Comparison of ENCODE assay signal across 14 cellular contexts in the genomic region with DNA sequence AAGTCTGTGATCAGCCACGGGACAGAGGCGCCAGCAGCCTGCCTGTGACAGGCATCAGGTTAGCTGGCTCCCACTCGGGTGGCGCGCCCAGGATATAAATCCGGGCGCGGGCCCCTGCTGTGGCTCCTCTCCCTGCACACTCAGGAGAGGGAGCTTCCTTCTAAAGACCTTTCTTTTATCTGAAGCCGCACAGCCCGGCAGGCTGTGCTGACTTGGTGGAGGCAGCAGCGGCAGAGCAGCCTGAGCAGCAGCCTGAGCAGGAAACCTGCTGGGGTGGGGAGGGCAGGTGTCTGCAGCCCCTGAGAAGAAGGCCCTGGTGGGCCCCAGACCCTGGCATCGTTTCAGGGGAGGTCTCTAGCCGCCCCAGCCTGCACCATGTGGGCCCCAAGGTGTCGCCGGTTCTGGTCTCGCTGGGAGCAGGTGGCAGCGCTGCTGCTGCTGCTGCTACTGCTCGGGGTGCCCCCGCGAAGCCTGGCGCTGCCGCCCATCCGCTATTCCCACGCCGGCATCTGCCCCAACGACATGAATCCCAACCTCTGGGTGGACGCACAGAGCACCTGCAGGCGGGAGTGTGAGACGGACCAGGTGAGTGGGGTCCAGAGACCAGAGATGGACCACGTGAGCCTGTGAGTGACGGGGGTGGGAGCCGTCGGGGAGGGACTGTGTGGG. TPM values are rescaled to one million over a fixed set of nuclear protein-coding genes. Genes with fewer than 3 reads are reported as not detected.
DNase-seq lines count a peak whose midpoint lies in the region; ATAC-seq and TF ChIP-seq lines count a peak whose summit lies in the region.
"Had no signal": no experiment of that assay in that cellular context is flagged by ENCODE, and none has a peak within 500 bp of the region (broad histone marks: within the 10 kb centered on the region; RNA-seq: fewer than 3 reads in every experiment).

Gene WFIKKN2 (plus strand): TSS at position 24 of the 669 bp plus-strand sequence. CDS start 352 bp downstream, at position 376.

- no peak for TF ChIP-seq POLR2A in testis (IDR thresholded peaks at IDR 0.05)

- peak; percentile 58 for DNase-seq in NCI-H1694 treated with DMSO at 0.1 percent for 48 hours (lab: John Stamatoyannopoulos, UW)
- DNase-seq in NCI-H1694 (lab: John Stamatoyannopoulos, UW): no peak
- peak in 1 of 61 donors; percentile 30 for DNase-seq in caudate nucleus (lab: John Stamatoyannopoulos, UW)
- no peak for DNase-seq in testis
- no peak for DNase-seq in dermis blood vessel endothelial cell
- DNase-seq: activated CD4-positive, alpha-beta T cell treated with anti-CD3 and anti-CD28 coated beads, Interleukin-2, amount 10 ng/mL, durations not matched to agents 7 days and 5 days; NCI-H1930; SHP77 treated with DMSO at 0.1 percent for 48 hours had no signal

- H3K27ac ChIP-seq in caudate nucleus (ENCODE audit: low read depth, low read length) (peak within 1 kb of the TSS; percentile 40), mesodermal cell (ENCODE audit: low read depth, low read length, severe bottlenecking) (peak within 1 kb of the TSS; percentile 10), testis (peak within 1 kb of the TSS; percentile 59 to 87)

- H3K4me3 ChIP-seq in mesodermal cell (ENCODE audit: extremely low read depth, insufficient read depth, low read length, poor library complexity, severe bottlenecking): no peak within 1 kb of the TSS
- peak within 1 kb of the TSS in 1 of 2 donors; percentile 2 for H3K4me3 ChIP-seq in testis

- TF ChIP-seq CTCF in testis (IDR thresholded peaks at IDR 0.05): no peak

- intact Hi-C loops in testis (cut with DNase I; ENCODE audit: low total_unique reads): loop anchor here (5.0 to 10.0 kb wide), 2 partner anchors 48 to 281 kb away; no protein-coding TSS in a partner anchor

- WGBS in mesodermal cell (ENCODE audit: insufficient coverage in 2 of 2), 2 experiments: 85 to 87% methylated on average over 29 to 32 of the region's 33 CpGs
- 51 to 64% methylated on average over 21 to 33 of the region's 33 CpGs for WGBS in testis, 2 donors

- H3K4me1 ChIP-seq in mesodermal cell (ENCODE audit: control insufficient read depth, insufficient read depth, low read length, poor library complexity, severe bottlenecking) (peaks cover 23% of the 10 kb centered on the region), testis (peaks cover 49% of the 10 kb centered on the region)

- ATAC-seq in GM21360 (IDR thresholded peaks at IDR 0.05; ENCODE audit: unreplicated experiment) (no peak), GM21786 (IDR thresholded peaks at IDR 0.05; ENCODE audit: unreplicated experiment) (no peak)

- H3K27me3 ChIP-seq in testis: no peaks in the 10 kb centered on the region

- no peaks in the 10 kb centered on the region for H3K9me3 ChIP-seq in mesodermal cell (ENCODE audit: control insufficient read depth, low read length)
- H3K9me3 ChIP-seq in testis: no peaks in the 10 kb centered on the region

- no peaks in the 10 kb centered on the region for H3K36me3 ChIP-seq in mesodermal cell (ENCODE audit: control insufficient read depth, insufficient read depth, low read length)
- no peaks in the 10 kb centered on the region for H3K36me3 ChIP-seq in testis (ENCODE audit: low read depth, missing control alignments)

RNA-seq across cellular contexts. Expression of gene WFIKKN2, which starts in this region (rescaled TPM):
- not detected for polyA plus RNA-seq in mesodermal cell (2013, experiment 1 of 2)
- not detected for polyA plus RNA-seq in mesodermal cell (2013, experiment 2 of 2)
- total RNA-seq in testis (1 to 10 TPM; 3.7 to 7.3 TPM), dermis blood vessel endothelial cell (not detected in 2 replicates)
- 6.8 TPM for polyA plus RNA-seq in testis (ENCODE audit: insufficient read depth, low read depth, low replicate concordance)
- total RNA-seq: A673; activated CD4-positive, alpha-beta T cell treated with anti-CD3 and anti-CD28 coated beads, Interleukin-2, amount 10 ng/mL, durations not matched to agents 7 days and 5 days; glomerular endothelial cell had no signal
- polyA plus RNA-seq: neural cell had no signal

Comparison
In these comparisons a context has a peak if more than half of its experiments do, and no peak if none do; other contexts are left out.
1. H3K27ac ChIP-seq: peak in every context shown above with its lines; median percentile 73 in testis; 40 in caudate nucleus; 10 in mesodermal cell.